In genomic region chr19:1261863-1262686, GRCh38 we compare ENCODE assay signal across 8 cellular contexts. TPM values are rescaled to one million over a fixed set of nuclear protein-coding genes. Genes with fewer than 3 reads are reported as not detected.
DNase-seq lines count a peak whose midpoint lies in the region; ATAC-seq and TF ChIP-seq lines count a peak whose summit lies in the region.

No MANE protein-coding gene starts in this region.

- intact Hi-C loops in prostate gland (cut with DNase I), result no loop called here

- H3K27ac ChIP-seq in HUES48 (ENCODE audit: low read depth, low read length) (peak overlapping the region; percentile 89), cardiac muscle cell (peak overlapping the region; percentile 52), prostate gland (peak overlapping the region; percentile 89 to 100)

- H3K27me3 Mint-ChIP-seq in activated T-helper 17 cell treated with anti-CD3 and anti-CD28 coated beads, Interleukin-2, amount 50 U/mL, for 72 hours, result no peaks in the 10 kb centered on the region

- H3K9me3 ChIP-seq in HUES48 (ENCODE audit: control insufficient read depth, insufficient read depth, low read length) (no peaks in the 10 kb centered on the region), cardiac muscle cell (ENCODE audit: low read depth) (no peaks in the 10 kb centered on the region), prostate gland (no peaks in the 10 kb centered on the region)

- 16% methylated on average over 24 of the region's 28 CpGs for WGBS in prostate gland

- H3K27me3 ChIP-seq in HUES48 (ENCODE audit: control insufficient read depth, insufficient read depth, low read length) (peaks cover 1% of the 10 kb centered on the region; the same call in 1 of the 2 replicates), cardiac muscle cell (no peaks in the 10 kb centered on the region), prostate gland (replicated peaks; ENCODE audit: insufficient read depth) (no peaks in the 10 kb centered on the region)

- peak overlapping the region; percentile 56 for H3K9ac ChIP-seq in HUES48 (ENCODE audit: low read depth, low read length)

- ATAC-seq in activated T-helper 17 cell treated with anti-CD3 and anti-CD28 coated beads, Interleukin-2, amount 50 U/mL, for 72 hours (replicated peaks), result no peak
- ATAC-seq in GM21367 (IDR thresholded peaks at IDR 0.05; ENCODE audit: unreplicated experiment) (no peak), GM21529 (IDR thresholded peaks at IDR 0.05; ENCODE audit: unreplicated experiment) (no peak)

- H3K4me1 ChIP-seq in HUES48 (ENCODE audit: control insufficient read depth, insufficient read depth, low read length) (peaks cover 46% of the 10 kb centered on the region), cardiac muscle cell (ENCODE audit: low read depth) (peaks cover 34% of the 10 kb centered on the region), prostate gland (replicated peaks) (peaks cover 47% of the 10 kb centered on the region)

- peak; percentile 53 for DNase-seq in Ammon's horn (ENCODE audit: low spot score)
- peak in 1 of 2 donors; percentile 41 for DNase-seq in cardiac muscle cell (ENCODE audit: low read depth in 1 of 2, low spot score in 1 of 2)
- DNase-seq in prostate gland (ENCODE audit: low spot score), result peak; percentile 82
- DNase-seq in activated CD8-positive, alpha-beta memory T cell treated with anti-CD3 and anti-CD28 coated beads, Interleukin-2, amount 50 U/mL, for 4 hours, result no peak

- peak overlapping the region; percentile 87 for H3K27ac Mint-ChIP-seq in activated T-helper 17 cell treated with anti-CD3 and anti-CD28 coated beads, Interleukin-2, amount 50 U/mL, for 72 hours

- peak; percentile 40 for TF ChIP-seq POLR2A in prostate gland (IDR thresholded peaks at IDR 0.05)

- peaks cover 37% of the 10 kb centered on the region for H3K36me3 Mint-ChIP-seq in activated T-helper 17 cell treated with anti-CD3 and anti-CD28 coated beads, Interleukin-2, amount 50 U/mL, for 72 hours (ENCODE audit: low read depth)

- peaks cover 12% of the 10 kb centered on the region for H3K36me3 ChIP-seq in HUES48 (ENCODE audit: control insufficient read depth, insufficient read depth, low read length)
- peaks cover 9% of the 10 kb centered on the region for H3K36me3 ChIP-seq in cardiac muscle cell
- H3K36me3 ChIP-seq in prostate gland, result peaks cover 0 to 2% of the 10 kb centered on the region in 2 donors

- H3K4me3 Mint-ChIP-seq in activated T-helper 17 cell treated with anti-CD3 and anti-CD28 coated beads, Interleukin-2, amount 50 U/mL, for 72 hours, result peak overlapping the region; percentile 93

- no peaks in the 10 kb centered on the region for H3K9me3 Mint-ChIP-seq in activated T-helper 17 cell treated with anti-CD3 and anti-CD28 coated beads, Interleukin-2, amount 50 U/mL, for 72 hours

- peaks cover 10% of the 10 kb centered on the region for H3K4me1 Mint-ChIP-seq in activated T-helper 17 cell treated with anti-CD3 and anti-CD28 coated beads, Interleukin-2, amount 50 U/mL, for 72 hours

- H3K4me3 ChIP-seq in HUES48 (ENCODE audit: low read depth, low read length), result peak overlapping the region; percentile 83
- H3K4me3 ChIP-seq in cardiac muscle cell, result peak overlapping the region; percentile 43
- peak overlapping the region in 1 of 2 donors; percentile 64 for H3K4me3 ChIP-seq in prostate gland

- TF ChIP-seq CTCF in cardiac muscle cell (IDR thresholded peaks at IDR 0.05; ENCODE audit: low read depth, low read length) (no peak), prostate gland (IDR thresholded peaks at IDR 0.05) (no peak)

RNA-seq across cellular contexts. Expression of gene CIRBP, which starts 7.1 kb away (rescaled TPM):
- total RNA-seq in activated T-helper 17 cell treated with anti-CD3 and anti-CD28 coated beads, Interleukin-2, amount 50 U/mL, for 72 hours, result 100 to 1,000 TPM; 150 to 172 TPM
- 1,112 and 2,236 TPM in 2 replicates for total RNA-seq in cardiac muscle cell
- 716 and 851 TPM in 2 replicates for polyA plus RNA-seq in cardiac muscle cell
- total RNA-seq in prostate gland, result 100 to 1,000 TPM; 753 to 863 TPM

RNA-seq across cellular contexts. Expression of gene FAM174C, which starts 13.3 kb away (rescaled TPM):
- total RNA-seq in activated T-helper 17 cell treated with anti-CD3 and anti-CD28 coated beads, Interleukin-2, amount 50 U/mL, for 72 hours, result 10 to 100 TPM; 52.9 to 85.9 TPM
- 31.2 and 44.9 TPM in 2 replicates for total RNA-seq in cardiac muscle cell
- 34.0 and 34.4 TPM in 2 replicates for polyA plus RNA-seq in cardiac muscle cell
- total RNA-seq in prostate gland, result 10 to 100 TPM; 95.1 to 98.7 TPM

RNA-seq across cellular contexts. Expression of gene MIDN, which starts 13.7 kb away (rescaled TPM):
- total RNA-seq in activated T-helper 17 cell treated with anti-CD3 and anti-CD28 coated beads, Interleukin-2, amount 50 U/mL, for 72 hours, result 10 to 100 TPM; 51.4 to 56.8 TPM
- total RNA-seq in cardiac muscle cell, result 45.6 and 89.2 TPM in 2 replicates
- polyA plus RNA-seq in cardiac muscle cell, result 58.1 and 76.0 TPM in 2 replicates
- total RNA-seq in prostate gland, result 10 to 100 TPM; 35.8 to 42.9 TPM

RNA-seq across cellular contexts. Expression of gene ATP5F1D, which starts 20.5 kb away (rescaled TPM):
- 100 to 1,000 TPM; 148 to 210 TPM for total RNA-seq in activated T-helper 17 cell treated with anti-CD3 and anti-CD28 coated beads, Interleukin-2, amount 50 U/mL, for 72 hours
- total RNA-seq in cardiac muscle cell, result 188 and 355 TPM in 2 replicates
- polyA plus RNA-seq in cardiac muscle cell, result 505 and 638 TPM in 2 replicates
- 100 to 1,000 TPM; 109 to 151 TPM for total RNA-seq in prostate gland

RNA-seq across cellular contexts. Expression of gene EFNA2, which starts 23.6 kb away (rescaled TPM):
- total RNA-seq in activated T-helper 17 cell treated with anti-CD3 and anti-CD28 coated beads, Interleukin-2, amount 50 U/mL, for 72 hours, result not detected
- total RNA-seq in cardiac muscle cell (13.0 and 16.9 TPM in 2 replicates), prostate gland (not detected)
- polyA plus RNA-seq in cardiac muscle cell, result 0.34 and 0.44 TPM in 2 replicates
